ENCODE assay signal across 1 cellular context in the genomic region with DNA sequence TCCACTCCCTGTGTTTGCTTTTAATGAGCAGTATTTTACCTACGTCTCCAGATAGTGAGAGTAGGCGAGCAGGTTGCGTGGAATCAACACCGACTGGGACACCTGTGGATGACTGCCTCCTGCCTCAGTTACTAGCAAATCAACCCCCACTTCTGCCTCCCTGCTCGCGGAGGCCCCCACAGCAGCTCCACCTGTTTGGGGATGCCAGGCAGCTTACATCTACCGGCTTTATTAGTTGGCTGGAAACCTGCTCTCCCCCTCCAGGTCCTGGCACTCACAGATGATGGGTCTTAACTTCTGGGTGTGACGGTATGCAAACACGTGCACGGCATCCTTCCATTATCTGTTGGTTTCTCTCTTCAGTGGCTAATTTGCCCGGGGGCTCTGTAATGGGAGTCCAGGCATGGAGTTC.
TF ChIP-seq lines count a peak whose summit lies in the region.

No MANE protein-coding gene starts in this region.

TF ChIP-seq in HEK293, 187 proteins besides CTCF, POLR2A, EP300 and RAD21 (continued from another document):
- TF ChIP-seq ZNF398 (tag by site-specific recombination; IDR thresholded peaks at IDR 0.05) (peak; percentile 50; the same call in 1 of the 2 replicates), ZNF426 (tag by site-specific recombination; IDR thresholded peaks at IDR 0.05) (no peak), SCRT1 (tag by site-specific recombination; IDR thresholded peaks at IDR 0.05; ENCODE audit: borderline replicate concordance) (0 out of 2 replicates have a peak, but pooled peaks have one; percentile 57), ZNF596 (tag by site-specific recombination; IDR thresholded peaks at IDR 0.05) (no peak), SCRT2 (tag by site-specific recombination; IDR thresholded peaks at IDR 0.05) (peak; percentile 85), ZNF354C (tag by site-specific recombination; IDR thresholded peaks at IDR 0.05; ENCODE audit: borderline replicate concordance, low read depth) (no peak), YY2 (tag by site-specific recombination; IDR thresholded peaks at IDR 0.05) (no peak), ZNF19 (tag by site-specific recombination; IDR thresholded peaks at IDR 0.05; ENCODE audit: low read depth) (no peak), ZNF366 (tag by site-specific recombination; conservative IDR thresholded peaks at IDR 0.05) (no peak; the same call in 1 of the 2 replicates), ZNF248 (tag by site-specific recombination; IDR thresholded peaks at IDR 0.05) (no peak), KLF7 (tag by site-specific recombination; IDR thresholded peaks at IDR 0.05; ENCODE audit: borderline replicate concordance) (no peak), ZNF302 (tag by site-specific recombination; IDR thresholded peaks at IDR 0.05; ENCODE audit: low read depth) (no peak), ZNF18 (tag by site-specific recombination; IDR thresholded peaks at IDR 0.05) (no peak)
- TF ChIP-seq, protein P1, sequence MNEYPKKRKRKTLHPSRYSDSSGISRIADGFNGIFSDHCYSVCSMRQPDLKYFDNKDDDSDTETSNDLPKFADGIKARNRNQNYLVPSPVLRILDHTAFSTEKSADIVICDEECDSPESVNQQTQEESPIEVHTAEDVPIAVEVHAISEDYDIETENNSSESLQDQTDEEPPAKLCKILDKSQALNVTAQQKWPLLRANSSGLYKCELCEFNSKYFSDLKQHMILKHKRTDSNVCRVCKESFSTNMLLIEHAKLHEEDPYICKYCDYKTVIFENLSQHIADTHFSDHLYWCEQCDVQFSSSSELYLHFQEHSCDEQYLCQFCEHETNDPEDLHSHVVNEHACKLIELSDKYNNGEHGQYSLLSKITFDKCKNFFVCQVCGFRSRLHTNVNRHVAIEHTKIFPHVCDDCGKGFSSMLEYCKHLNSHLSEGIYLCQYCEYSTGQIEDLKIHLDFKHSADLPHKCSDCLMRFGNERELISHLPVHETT (tag by site-specific recombination; IDR thresholded peaks at IDR 0.05), result no peak
